19 cellular contexts compared by ENCODE assay signal in genomic region chr2:98452396-98453027, GRCh38. TPM values are rescaled to one million over a fixed set of nuclear protein-coding genes. Genes with fewer than 3 reads are reported as not detected.
DNase-seq lines count a peak whose midpoint lies in the region; ATAC-seq and TF ChIP-seq lines count a peak whose summit lies in the region.
"Had no signal": no experiment of that assay in that cellular context is flagged by ENCODE, and none has a peak within 500 bp of the region (broad histone marks: within the 10 kb centered on the region; RNA-seq: fewer than 3 reads in every experiment).

No MANE protein-coding gene starts in this region.

- no peak overlapping the region for H2BK5ac ChIP-seq in neuronal stem cell (ENCODE audit: low read length)

- H3K4me2 ChIP-seq in neuronal stem cell (ENCODE audit: insufficient read depth, low read length, poor library complexity, severe bottlenecking): no peak overlapping the region

- H2AK5ac ChIP-seq in neuronal stem cell (ENCODE audit: low read depth, low read length): peak overlapping the region; percentile 33

- no peak overlapping the region for H3K4me3 ChIP-seq in neuronal stem cell (ENCODE audit: low read length in 2 of 2)
- H3K4me3 ChIP-seq: psoas muscle, thoracic aorta had no signal

- no peak overlapping the region for H3K4ac ChIP-seq in neuronal stem cell (ENCODE audit: low read length)

- H3K9me3 ChIP-seq in KOPT-K1 (ENCODE audit: insufficient read depth, low read length, poor library complexity, severe bottlenecking) (no peaks in the 10 kb centered on the region), neuronal stem cell (replicated peaks in 1 of 2; ENCODE audit: control insufficient read depth in 2 of 2, insufficient read depth in 1 of 2, low read depth in 1 of 2, low read length in 2 of 2) (no peaks in the 10 kb centered on the region)
- H3K9me3 ChIP-seq: psoas muscle, thoracic aorta had no signal

- no peak overlapping the region for H3K4me3 Mint-ChIP-seq in T-helper 2 cell treated with Interferon-gamma antibody and Interleukin-4, amounts not matched to agents 5 μg/mL and 100 μg/mL, for 36 hours
- peak overlapping the region; percentile 65 for H3K4me3 Mint-ChIP-seq in central memory CD8-positive, alpha-beta T cell

- whole genome bisulfite sequencing in neuronal stem cell (ENCODE audit: extremely low coverage in 2 of 2, insufficient read length in 2 of 2, insufficient replicate concordance in 1 of 2), 2 donors: no CpG with 5 or more reads among the region's 7 CpGs

- H4K91ac ChIP-seq in neuronal stem cell (ENCODE audit: low read depth, low read length, poor library complexity): no peak overlapping the region

- no peak overlapping the region for H4K8ac ChIP-seq in neuronal stem cell (ENCODE audit: low read depth, low read length)

- DNase-seq in T-helper 2 cell treated with Interferon-gamma antibody and Interleukin-4, amounts not matched to agents 5 μg/mL and 100 μg/mL, for 36 hours (ENCODE audit: low spot score): no peak
- DNase-seq in T-helper 2 cell (no peak), neuronal stem cell (ENCODE audit: low spot score) (no peak), cortex of kidney (lab: John Stamatoyannopoulos, UW) (no peak)
- DNase-seq in central memory CD8-positive, alpha-beta T cell (ENCODE audit: low spot score in 2 of 2): no peak
- DNase-seq in activated effector memory CD4-positive, alpha-beta T cell treated with Interleukin-2 at 50 U/mL for 16 hours: no peak
- DNase-seq: DMS79 treated with DMSO at 0.1 percent for 48 hours, mammary epithelial cell, NCI-H1436, NCI-H2227 treated with DMSO at 0.1 percent for 48 hours, psoas muscle had no signal

- H3K27me3 ChIP-seq in neuronal stem cell (ENCODE audit: control insufficient read depth in 3 of 3, insufficient read depth in 3 of 3, low read depth in 1 of 3, low read length in 3 of 3): peaks cover 0 to 2% (median 0%) of the 10 kb centered on the region in 3 experiments

- peaks cover 5% of the 10 kb centered on the region for H3K79me1 ChIP-seq in neuronal stem cell (ENCODE audit: low read depth, low read length)

- H3K4me1 ChIP-seq in neuronal stem cell (ENCODE audit: control insufficient read depth in 2 of 2, insufficient read depth in 1 of 2, low read depth in 1 of 2, low read length in 2 of 2): peaks cover 3 to 4% of the 10 kb centered on the region in 2 donors

- H3K23ac ChIP-seq in neuronal stem cell (ENCODE audit: low read depth, low read length, poor library complexity): peak overlapping the region; percentile 7

- H3K14ac ChIP-seq in neuronal stem cell (ENCODE audit: low read length): no peak overlapping the region

- H3K9me3 Mint-ChIP-seq in T-helper 2 cell treated with Interferon-gamma antibody and Interleukin-4, amounts not matched to agents 5 μg/mL and 100 μg/mL, for 36 hours: no peaks in the 10 kb centered on the region
- no peaks in the 10 kb centered on the region for H3K9me3 Mint-ChIP-seq in central memory CD8-positive, alpha-beta T cell
- H3K9me3 Mint-ChIP-seq: activated naive CD4-positive, alpha-beta T cell treated with anti-CD3 and anti-CD28 coated beads, Interleukin-2, amount 50 U/mL, for 72 hours had no signal

- H3K27me3 Mint-ChIP-seq in T-helper 2 cell treated with Interferon-gamma antibody and Interleukin-4, amounts not matched to agents 5 μg/mL and 100 μg/mL, for 36 hours (ENCODE audit: low read depth): no peaks in the 10 kb centered on the region
- H3K27me3 Mint-ChIP-seq in central memory CD8-positive, alpha-beta T cell: no peaks in the 10 kb centered on the region

- peaks cover 35% of the 10 kb centered on the region for H3K36me3 Mint-ChIP-seq in T-helper 2 cell treated with Interferon-gamma antibody and Interleukin-4, amounts not matched to agents 5 μg/mL and 100 μg/mL, for 36 hours (ENCODE audit: low read depth)
- H3K36me3 Mint-ChIP-seq in central memory CD8-positive, alpha-beta T cell (ENCODE audit: insufficient read depth): peaks cover 19% of the 10 kb centered on the region

- no peak overlapping the region for H2BK15ac ChIP-seq in neuronal stem cell (ENCODE audit: low read length)

- no peak overlapping the region for H2AFZ ChIP-seq in neuronal stem cell (ENCODE audit: low read length)

- H3K27ac ChIP-seq in KOPT-K1 (ENCODE audit: low read depth, low read length, poor library complexity, severe bottlenecking): peak overlapping the region; percentile 53
- no peak overlapping the region for H3K27ac ChIP-seq in neuronal stem cell (replicated peaks; ENCODE audit: low read length)
- H3K27ac ChIP-seq: 22Rv1, psoas muscle, RWPE1, thoracic aorta had no signal

- H3K4me1 Mint-ChIP-seq in T-helper 2 cell treated with Interferon-gamma antibody and Interleukin-4, amounts not matched to agents 5 μg/mL and 100 μg/mL, for 36 hours (ENCODE audit: low read depth): peaks cover 86% of the 10 kb centered on the region
- H3K4me1 Mint-ChIP-seq in central memory CD8-positive, alpha-beta T cell: peaks cover 92% of the 10 kb centered on the region

- H3K9ac ChIP-seq in neuronal stem cell (ENCODE audit: low read depth, low read length, poor library complexity): no peak overlapping the region

- no peak overlapping the region for H2BK12ac ChIP-seq in neuronal stem cell (ENCODE audit: low read length)

- no peak overlapping the region for H2BK120ac ChIP-seq in neuronal stem cell (ENCODE audit: low read depth, low read length)

- H3K27ac Mint-ChIP-seq in T-helper 2 cell treated with Interferon-gamma antibody and Interleukin-4, amounts not matched to agents 5 μg/mL and 100 μg/mL, for 36 hours: peak overlapping the region; percentile 68
- H3K27ac Mint-ChIP-seq in central memory CD8-positive, alpha-beta T cell (ENCODE audit: low read depth): peak overlapping the region; percentile 92

- H3K36me3 ChIP-seq in KOPT-K1 (ENCODE audit: insufficient read depth, low read length): peaks cover 10% of the 10 kb centered on the region
- peaks cover 0 to 12% of the 10 kb centered on the region in 2 donors for H3K36me3 ChIP-seq in neuronal stem cell (replicated peaks in 1 of 2; ENCODE audit: control insufficient read depth in 2 of 2, insufficient read depth in 2 of 2, low read length in 2 of 2)
- H3K36me3 ChIP-seq: thoracic aorta had no signal

- ATAC-seq in central memory CD8-positive, alpha-beta T cell (replicated peaks; ENCODE audit: extremely low read depth, poor library complexity, severe bottlenecking): no peak
- no peak for ATAC-seq in SK-N-SH treated with all-trans-retinoic acid at 6 μM for 48 hours
- ATAC-seq: activated naive CD4-positive, alpha-beta T cell treated with anti-CD3 and anti-CD28 coated beads, Interleukin-2, amount 50 U/mL, for 72 hours; esophagus mucosa; HCT116; psoas muscle had no signal

- H3K18ac ChIP-seq in neuronal stem cell (ENCODE audit: low read length): no peak overlapping the region

TF ChIP-seq in SK-N-SH treated with all-trans-retinoic acid at 6 μM for 48 hours, 23 proteins besides CTCF, POLR2A, EP300 and RAD21:
- TF ChIP-seq, protein P1, sequence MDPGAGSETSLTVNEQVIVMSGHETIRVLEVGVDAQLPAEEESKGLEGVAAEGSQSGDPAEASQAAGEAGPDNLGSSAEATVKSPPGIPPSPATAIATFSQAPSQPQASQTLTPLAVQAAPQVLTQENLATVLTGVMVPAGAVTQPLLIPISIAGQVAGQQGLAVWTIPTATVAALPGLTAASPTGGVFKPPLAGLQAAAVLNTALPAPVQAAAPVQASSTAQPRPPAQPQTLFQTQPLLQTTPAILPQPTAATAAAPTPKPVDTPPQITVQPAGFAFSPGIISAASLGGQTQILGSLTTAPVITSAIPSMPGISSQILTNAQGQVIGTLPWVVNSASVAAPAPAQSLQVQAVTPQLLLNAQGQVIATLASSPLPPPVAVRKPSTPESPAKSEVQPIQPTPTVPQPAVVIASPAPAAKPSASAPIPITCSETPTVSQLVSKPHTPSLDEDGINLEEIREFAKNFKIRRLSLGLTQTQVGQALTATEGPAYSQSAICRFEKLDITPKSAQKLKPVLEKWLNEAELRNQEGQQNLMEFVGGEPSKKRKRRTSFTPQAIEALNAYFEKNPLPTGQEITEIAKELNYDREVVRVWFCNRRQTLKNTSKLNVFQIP (CRISPR knock-in tag; IDR thresholded peaks at IDR 0.05; ENCODE audit: borderline replicate concordance, low read depth): no peak
- no peak for TF ChIP-seq GLIS3 (CRISPR knock-in tag; IDR thresholded peaks at IDR 0.05)
TF ChIP-seq in SK-N-SH treated with all-trans-retinoic acid at 6 μM for 48 hours: peak in this region for 0.

RNA-seq across cellular contexts. Expression of gene INPP4A, which starts 7.9 kb away (rescaled TPM):
- polyA plus RNA-seq in neuronal stem cell (2013, experiment 1 of 2): 13.5 TPM
- 14.5 TPM for polyA plus RNA-seq in neuronal stem cell (2013, experiment 2 of 2)
